ENCODE assay signal across 29 cellular contexts in the genomic region with DNA sequence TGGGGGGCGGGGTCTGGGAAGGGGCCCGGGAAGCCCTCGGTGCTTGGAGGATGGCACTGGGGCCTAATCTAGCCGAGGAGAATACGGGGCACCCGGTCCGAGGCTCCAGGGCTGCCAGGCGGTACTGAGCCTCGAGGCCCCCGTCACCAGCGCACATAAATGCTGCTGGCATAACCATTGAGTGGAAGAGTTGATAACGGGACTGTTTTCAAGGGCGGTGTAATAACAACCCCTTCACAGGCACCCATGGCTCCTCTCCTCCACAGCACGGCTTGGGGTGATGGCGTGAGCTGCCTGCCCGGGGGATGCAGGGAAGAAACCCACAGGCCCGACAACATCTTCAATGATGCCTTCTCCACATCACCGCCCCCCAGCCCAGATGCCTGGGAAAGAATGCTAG.
"Had no signal": no experiment of that assay in that cellular context is flagged by ENCODE, and none has a peak within 500 bp of the region (broad histone marks: within the 10 kb centered on the region; RNA-seq: fewer than 3 reads in every experiment).

No MANE protein-coding gene starts in this region.

- H3K27ac ChIP-seq: stomach, suprapubic skin, testis, thoracic aorta, thyroid gland, tibial artery, tibial nerve, transverse colon, upper lobe of left lung, upper lobe of right lung, uterus, vagina had no signal

- FAIRE-seq: urothelium cell line had no signal

- ATAC-seq: stimulated activated effector memory CD8-positive, alpha-beta T cell treated with anti-CD3 and anti-CD28 coated beads, Interleukin-12 subunit alpha, Interleukin-12 subunit beta, amount 100 ng/mL, for 72 hours; stimulated activated memory B cell treated with anti-CD40 and anti-IgM and Interleukin-4, amounts not matched to agents 10 μg/mL and 1 μg/mL and 100 μg/mL, for 72 hours; stimulated activated naive B cell treated with anti-CD40 and anti-IgM and Interleukin-4, amounts not matched to agents 10 μg/mL and 1 μg/mL and 100 μg/mL, for 72 hours; stimulated activated naive CD8-positive, alpha-beta T cell treated with anti-CD3 and anti-CD28 coated beads, Interleukin-15, amount 100 ng/mL, for 72 hours; stimulated activated naive CD8-positive, alpha-beta T cell treated with anti-CD3 and anti-CD28 coated beads, Interleukin-15, Interleukin-2, amounts not matched to agents 100 U/mL and 50 U/mL, for 24 hours; upper lobe of right lung had no signal

- DNase-seq: stimulated activated CD4-positive, alpha-beta T cell treated with anti-CD3 and anti-CD28 coated beads, Interleukin-2, amount 100 ng/mL, for 48 hours; stimulated activated CD4-positive, alpha-beta T cell treated with anti-CD3 and anti-CD28 coated beads, Interleukin-4, amount 100 ng/mL, for 1 hour; stimulated activated CD4-positive, alpha-beta T cell treated with anti-CD3 and anti-CD28 coated beads, Interleukin-4, amount 100 ng/mL, for 24 hours; stimulated activated CD4-positive, alpha-beta T cell treated with anti-CD3 and anti-CD28 coated beads, Interleukin-4, amount 100 ng/mL, for 4 hours; stimulated activated CD8-positive, alpha-beta memory T cell treated with anti-CD3 and anti-CD28 coated beads, Interleukin-4, amount 100 ng/mL, for 48 hours; stimulated activated naive B cell treated with anti-CD40 and anti-IgM and Interleukin-4, amounts not matched to agents 10 μg/mL and 1 μg/mL and 100 μg/mL, for 72 hours; stimulated activated naive CD4-positive, alpha-beta T cell; stimulated activated naive CD4-positive, alpha-beta T cell treated with Interleukin-2 at 50 U/mL for 16 hours; stimulated activated naive CD8-positive, alpha-beta T cell treated with anti-CD3 and anti-CD28 coated beads, Interleukin-15, amount 100 ng/mL, for 72 hours; stimulated activated naive CD8-positive, alpha-beta T cell treated with anti-CD3 and anti-CD28 coated beads, Interleukin-15, Interleukin-2, amounts not matched to agents 100 U/mL and 50 U/mL, for 24 hours; stomach; substantia nigra; testis; thyroid gland; tibial artery; transverse colon; trophoblast cell; upper lobe of right lung; uterus had no signal

- H3K36me3 ChIP-seq: stomach, suprapubic skin, thoracic aorta, thyroid gland, tibial artery, tibial nerve, transverse colon, upper lobe of left lung, upper lobe of right lung, uterus, vagina had no signal

- H3K27me3 ChIP-seq: testis, thyroid gland, vagina had no signal

- H3K27ac Mint-ChIP-seq: stimulated activated effector memory CD8-positive, alpha-beta T cell treated with anti-CD3 and anti-CD28 coated beads, Interleukin-12 subunit alpha, Interleukin-12 subunit beta, amount 100 ng/mL, for 72 hours; stimulated activated memory B cell treated with anti-CD40 and anti-IgM and Interleukin-4, amounts not matched to agents 10 μg/mL and 1 μg/mL and 100 μg/mL, for 72 hours; stimulated activated naive B cell treated with anti-CD40 and anti-IgM and Interleukin-4, amounts not matched to agents 10 μg/mL and 1 μg/mL and 100 μg/mL, for 72 hours; stimulated activated naive CD8-positive, alpha-beta T cell treated with anti-CD3 and anti-CD28 coated beads, Interleukin-15, amount 100 ng/mL, for 72 hours; stimulated activated naive CD8-positive, alpha-beta T cell treated with anti-CD3 and anti-CD28 coated beads, Interleukin-15, Interleukin-2, amounts not matched to agents 100 ng/mL and 50 ng/mL, for 24 hours; type B pancreatic cell had no signal

- H3K9me3 Mint-ChIP-seq: stimulated activated effector memory CD8-positive, alpha-beta T cell treated with anti-CD3 and anti-CD28 coated beads, Interleukin-12 subunit alpha, Interleukin-12 subunit beta, amount 100 ng/mL, for 72 hours; stimulated activated memory B cell treated with anti-CD40 and anti-IgM and Interleukin-4, amounts not matched to agents 10 μg/mL and 1 μg/mL and 100 μg/mL, for 72 hours; stimulated activated naive B cell treated with anti-CD40 and anti-IgM and Interleukin-4, amounts not matched to agents 10 μg/mL and 1 μg/mL and 100 μg/mL, for 72 hours; stimulated activated naive CD8-positive, alpha-beta T cell treated with anti-CD3 and anti-CD28 coated beads, Interleukin-15, amount 100 ng/mL, for 72 hours; stimulated activated naive CD8-positive, alpha-beta T cell treated with anti-CD3 and anti-CD28 coated beads, Interleukin-15, Interleukin-2, amounts not matched to agents 100 ng/mL and 50 ng/mL, for 24 hours; type B pancreatic cell had no signal

- H3K4me3 ChIP-seq: stomach, suprapubic skin, testis, thoracic aorta, thyroid gland, tibial artery, tibial nerve, transverse colon, upper lobe of left lung, upper lobe of right lung, uterus, vagina had no signal

- H3K9me3 ChIP-seq: stomach, suprapubic skin, testis, thoracic aorta, thyroid gland, tibial artery, tibial nerve, transverse colon, upper lobe of left lung, upper lobe of right lung, uterus, vagina had no signal

- H3K36me3 Mint-ChIP-seq: stimulated activated effector memory CD8-positive, alpha-beta T cell treated with anti-CD3 and anti-CD28 coated beads, Interleukin-12 subunit alpha, Interleukin-12 subunit beta, amount 100 ng/mL, for 72 hours; stimulated activated memory B cell treated with anti-CD40 and anti-IgM and Interleukin-4, amounts not matched to agents 10 μg/mL and 1 μg/mL and 100 μg/mL, for 72 hours; stimulated activated naive B cell treated with anti-CD40 and anti-IgM and Interleukin-4, amounts not matched to agents 10 μg/mL and 1 μg/mL and 100 μg/mL, for 72 hours; type B pancreatic cell had no signal

- H3K4me3 Mint-ChIP-seq: stimulated activated effector memory CD8-positive, alpha-beta T cell treated with anti-CD3 and anti-CD28 coated beads, Interleukin-12 subunit alpha, Interleukin-12 subunit beta, amount 100 ng/mL, for 72 hours; stimulated activated memory B cell treated with anti-CD40 and anti-IgM and Interleukin-4, amounts not matched to agents 10 μg/mL and 1 μg/mL and 100 μg/mL, for 72 hours; stimulated activated naive B cell treated with anti-CD40 and anti-IgM and Interleukin-4, amounts not matched to agents 10 μg/mL and 1 μg/mL and 100 μg/mL, for 72 hours; stimulated activated naive CD8-positive, alpha-beta T cell treated with anti-CD3 and anti-CD28 coated beads, Interleukin-15, amount 100 ng/mL, for 72 hours; stimulated activated naive CD8-positive, alpha-beta T cell treated with anti-CD3 and anti-CD28 coated beads, Interleukin-15, Interleukin-2, amounts not matched to agents 100 ng/mL and 50 ng/mL, for 24 hours; type B pancreatic cell had no signal
